Comparison of ENCODE assay signal across 8 cellular contexts in the genomic region with DNA sequence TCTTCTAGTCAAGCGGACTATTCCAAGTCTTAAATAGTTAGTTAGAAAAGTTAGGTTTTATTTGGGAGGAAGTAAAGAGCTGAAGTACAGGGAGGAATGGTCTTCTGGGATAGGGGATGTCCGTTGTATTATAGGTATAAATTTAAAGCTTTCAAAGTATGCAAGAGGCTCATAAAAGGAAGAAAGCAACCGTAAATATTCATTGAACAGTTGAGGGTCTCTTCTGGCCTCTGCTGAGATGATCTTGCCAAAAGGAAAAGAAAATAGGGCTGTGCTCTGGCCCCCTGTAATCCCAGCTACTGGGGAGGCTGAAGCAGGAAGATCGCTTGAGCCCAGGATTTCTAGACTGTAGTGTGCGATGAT. TPM values are rescaled to one million over a fixed set of nuclear protein-coding genes. Genes with fewer than 3 reads are reported as not detected.
DNase-seq lines count a peak whose midpoint lies in the region; ATAC-seq and TF ChIP-seq lines count a peak whose summit lies in the region.

No MANE protein-coding gene starts in this region.

- 32 to 34% methylated on average over 5 of the region's 5 CpGs for WGBS in sigmoid colon, 2 donors

- peaks cover 5% of the 10 kb centered on the region for H3K4me1 ChIP-seq in RWPE2 (ENCODE audit: insufficient read depth, poor library complexity, severe bottlenecking)
- no peaks in the 10 kb centered on the region for H3K4me1 ChIP-seq in fibroblast of lung (ENCODE audit: control insufficient read depth, extremely low read depth, insufficient read depth, low read length)
- H3K4me1 ChIP-seq in sigmoid colon = peaks cover 0 to 13% (median 3%) of the 10 kb centered on the region in 4 donors

- no peaks in the 10 kb centered on the region for H4K20me1 ChIP-seq in fibroblast of lung (ENCODE audit: control insufficient read depth, extremely low read depth, insufficient read depth, low read length)

- H3K9me3 ChIP-seq in RWPE2 (ENCODE audit: severe bottlenecking) (no peaks in the 10 kb centered on the region), fibroblast of lung (ENCODE audit: control insufficient read depth, insufficient read depth, low read depth, low read length) (no peaks in the 10 kb centered on the region), sigmoid colon (no peaks in the 10 kb centered on the region)

- peak overlapping the region; percentile 82 for H3K9ac ChIP-seq in fibroblast of lung (ENCODE audit: insufficient read depth, low read length)

- H3K27ac ChIP-seq in RWPE2 (ENCODE audit: poor library complexity, severe bottlenecking) = peak overlapping the region; percentile 72
- peak overlapping the region; percentile 83 for H3K27ac ChIP-seq in fibroblast of lung (ENCODE audit: insufficient read depth, low read length)
- H3K27ac ChIP-seq in sigmoid colon = peak overlapping the region; percentile 89 to 92 (median 90)

- peak overlapping the region; percentile 97 for H3K4me2 ChIP-seq in fibroblast of lung (ENCODE audit: extremely low read depth, insufficient read depth, low read length)

- ATAC-seq in GM21576 (IDR thresholded peaks at IDR 0.05; ENCODE audit: unreplicated experiment) (peak; percentile 3), RWPE2 (ENCODE audit: low read depth) (no peak), GM21717 (IDR thresholded peaks at IDR 0.05; ENCODE audit: unreplicated experiment) (no peak)

- intact Hi-C loops in sigmoid colon (cut with DNase I) = loop anchor here (1.0 kb wide), 1 partner anchor 89 kb away; a partner anchor contains a TSS

- TF ChIP-seq EP300 in sigmoid colon (IDR thresholded peaks at IDR 0.05) = no peak

- H3K79me2 ChIP-seq in fibroblast of lung (ENCODE audit: control insufficient read depth, insufficient read depth, low read length) = peaks cover 8% of the 10 kb centered on the region

- no peaks in the 10 kb centered on the region for H3K27me3 ChIP-seq in RWPE2 (ENCODE audit: insufficient read depth, poor library complexity, severe bottlenecking)
- H3K27me3 ChIP-seq in fibroblast of lung (ENCODE audit: control insufficient read depth, insufficient read depth, low read length) = peaks cover 15% of the 10 kb centered on the region
- H3K27me3 ChIP-seq in sigmoid colon = no peaks in the 10 kb centered on the region

- H3K36me3 ChIP-seq in RWPE2 (ENCODE audit: low read depth) = no peaks in the 10 kb centered on the region
- no peaks in the 10 kb centered on the region for H3K36me3 ChIP-seq in fibroblast of lung (ENCODE audit: control insufficient read depth, insufficient read depth, low read length)
- H3K36me3 ChIP-seq in sigmoid colon = no peaks in the 10 kb centered on the region

- no peak for TF ChIP-seq CTCF in RWPE2 (IDR thresholded peaks at IDR 0.05; ENCODE audit: poor library complexity, severe bottlenecking)
- no peak for TF ChIP-seq CTCF in fibroblast of lung (conservative IDR thresholded peaks at IDR 0.05 in 1 of 2, IDR thresholded peaks at IDR 0.05 in 1 of 2; ENCODE audit: low read depth in 1 of 2, low read length in 2 of 2)
- TF ChIP-seq CTCF in sigmoid colon (IDR thresholded peaks at IDR 0.05) = no peak

- DNase-seq in RWPE2 (ENCODE audit: low spot score) (no peak), fibroblast of lung (ENCODE audit: low read depth in 2 of 2) (no peak), sigmoid colon (no peak), DMS153 (lab: John Stamatoyannopoulos, UW) (no peak), Kasumi-1 (lab: John Stamatoyannopoulos, UW) (no peak), SIG-M5 treated with dmso at 0.1 percent for 504 hours (lab: John Stamatoyannopoulos, UW; ENCODE audit: unreplicated experiment) (no peak)

- no peak for TF ChIP-seq POLR2A in sigmoid colon (IDR thresholded peaks at IDR 0.05)

- H3K4me3 ChIP-seq in RWPE2 (ENCODE audit: severe bottlenecking) (peak overlapping the region; percentile 75), fibroblast of lung (replicated peaks in 1 of 4; ENCODE audit: control extremely low read depth in 1 of 4, insufficient read depth in 1 of 4, low read depth in 3 of 4, low read length in 4 of 4) (peak overlapping the region; percentile 88 to 91 (median 90)), sigmoid colon (peak overlapping the region; percentile 54 to 75 (median 63))

- H2AFZ ChIP-seq in fibroblast of lung (ENCODE audit: low read length) = peak overlapping the region; percentile 97

RNA-seq across cellular contexts. Expression of a gene that starts 0.4 kb away (rescaled TPM):
- total RNA-seq in fibroblast of lung (3.6 and 5.9 TPM in 2 replicates), sigmoid colon (1 to 10 TPM; 2.0 to 5.2 (median 3.5) TPM)
- polyA plus RNA-seq in fibroblast of lung (1.2 and 3.8 TPM in 2 replicates), sigmoid colon (10 to 100 TPM in 1 of 3 donors, 1 to 10 TPM in 2; 1.8 to 15.3 (median 3.2) TPM)
- 6.4 and 18.6 TPM in 2 replicates for polyA plus RNA-seq in fibroblast of lung (2012)
- 5.0 and 15.0 TPM in 2 replicates for polyA minus RNA-seq in fibroblast of lung (ENCODE audit: low replicate concordance)

RNA-seq across cellular contexts. Expression of a gene that starts 4.9 kb away (rescaled TPM):
- total RNA-seq in fibroblast of lung (not detected in 2 replicates), sigmoid colon (not detected)
- polyA plus RNA-seq in fibroblast of lung (not detected in 2 replicates), sigmoid colon (under 1 TPM in 1 of 3 donors, not detected in 2; 0.09 TPM)
- not detected in 2 replicates for polyA plus RNA-seq in fibroblast of lung (2012)
- not detected in 2 replicates for polyA minus RNA-seq in fibroblast of lung (ENCODE audit: low replicate concordance)

RNA-seq across cellular contexts. Expression of a gene that starts 18.8 kb away (rescaled TPM):
- 1.0 and 1.7 TPM in 2 replicates for total RNA-seq in fibroblast of lung
- polyA plus RNA-seq in fibroblast of lung = 2.1 and 3.0 TPM in 2 replicates
- polyA plus RNA-seq in fibroblast of lung (2012) = 1.3 and 2.0 TPM in 2 replicates
- 1.6 and 1.9 TPM in 2 replicates for polyA minus RNA-seq in fibroblast of lung (ENCODE audit: low replicate concordance)
- 1 to 10 TPM; 1.7 to 3.1 (median 2.3) TPM for total RNA-seq in sigmoid colon
- polyA plus RNA-seq in sigmoid colon = 1 to 10 TPM; 3.0 to 4.6 (median 3.2) TPM

RNA-seq across cellular contexts. Expression of a gene that starts 38.4 kb away (rescaled TPM):
- under 0.01 and 0.17 TPM in 2 replicates for total RNA-seq in fibroblast of lung
- polyA plus RNA-seq in fibroblast of lung = 0.03 and 0.08 TPM in 2 replicates
- 0.10 TPM in 1 of 2 replicates, not detected in the other for polyA plus RNA-seq in fibroblast of lung (2012)
- 0.78 TPM in 1 of 2 replicates, not detected in the other for polyA minus RNA-seq in fibroblast of lung (ENCODE audit: low replicate concordance)
- total RNA-seq in sigmoid colon = 1 to 10 TPM in 2 of 4 donors, under 1 TPM in 2; 0.66 to 3.5 (median 2.0) TPM
- 1 to 10 TPM in 1 of 3 donors, not detected in 2; 1.2 TPM for polyA plus RNA-seq in sigmoid colon
